Comparison of ENCODE assay signal across 8 cellular contexts in the genomic region with DNA sequence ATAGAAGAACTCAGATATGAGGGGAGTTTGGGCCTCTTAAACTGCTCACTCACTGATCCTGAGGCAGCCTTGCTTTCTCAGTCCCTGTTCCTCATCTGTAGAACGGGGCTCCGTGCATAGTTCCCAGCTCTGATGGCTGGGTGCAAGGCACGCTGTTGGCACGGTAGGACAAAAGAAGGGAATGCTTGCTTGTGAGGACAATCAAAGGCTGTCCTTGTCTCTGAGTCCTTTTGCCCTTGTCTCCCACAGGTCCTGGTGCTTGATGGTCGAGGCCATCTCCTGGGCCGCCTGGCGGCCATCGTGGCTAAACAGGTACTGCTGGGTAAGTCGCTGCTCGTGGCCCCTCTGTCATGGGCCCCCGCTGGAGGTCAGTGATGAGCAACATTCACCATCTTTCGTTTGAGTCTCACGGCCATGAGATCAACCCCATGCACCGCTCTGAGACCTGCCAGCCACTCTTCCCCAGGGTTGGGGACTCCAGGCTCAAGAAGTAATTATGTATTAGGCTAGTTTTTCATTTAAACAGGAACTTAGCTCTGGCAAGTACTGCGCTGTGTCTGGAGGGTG. TPM values are rescaled to one million over a fixed set of nuclear protein-coding genes. Genes with fewer than 3 reads are reported as not detected.
DNase-seq lines count a peak whose midpoint lies in the region; ATAC-seq and TF ChIP-seq lines count a peak whose summit lies in the region.

No MANE protein-coding gene starts in this region.

- DNase-seq in SIG-M5 treated with dmso at 0.1 percent for 504 hours (lab: John Stamatoyannopoulos, UW; ENCODE audit: unreplicated experiment) = peak; percentile 46
- DNase-seq in SIG-M5 (lab: John Stamatoyannopoulos, UW) = no peak
- DNase-seq in T-helper 17 cell = peak in 1 of 3 donors; percentile 21
- DNase-seq in fibroblast of the aortic adventitia (ENCODE audit: low read depth) = no peak
- DNase-seq in stimulated activated CD8-positive, alpha-beta memory T cell treated with anti-CD3 and anti-CD28 coated beads, Interleukin-4, amount 100 ng/mL, for 48 hours = peak; percentile 64
- no peak for DNase-seq in NCI-H345 (lab: John Stamatoyannopoulos, UW)
- DNase-seq in DMS79 treated with DMSO at 0.1 percent for 48 hours (lab: John Stamatoyannopoulos, UW) = no peak

- no peaks in the 10 kb centered on the region for H3K9me3 ChIP-seq in T-helper 17 cell (ENCODE audit: control insufficient read depth, low read length, poor library complexity, severe bottlenecking)

- no peaks in the 10 kb centered on the region for H3K27me3 Mint-ChIP-seq in T-helper 17 cell

- peak overlapping the region; percentile 98 for H3K27ac Mint-ChIP-seq in T-helper 17 cell

- H3K36me3 Mint-ChIP-seq in T-helper 17 cell (ENCODE audit: low read depth) = peaks cover 7% of the 10 kb centered on the region

- no peak for TF ChIP-seq CTCF in fibroblast of the aortic adventitia (IDR thresholded peaks at IDR 0.05; ENCODE audit: insufficient read depth, low read length)

- ATAC-seq in T-helper 17 cell (no peak), GM19467 (IDR thresholded peaks at IDR 0.05; ENCODE audit: unreplicated experiment) (no peak)

- H3K4me3 Mint-ChIP-seq in T-helper 17 cell = peak overlapping the region; percentile 97

- H3K4me3 ChIP-seq in fibroblast of the aortic adventitia (ENCODE audit: low read depth, low read length) = peak overlapping the region; percentile 97

- H3K4me1 Mint-ChIP-seq in T-helper 17 cell = peaks cover 49% of the 10 kb centered on the region

RNA-seq across cellular contexts. Expression of a gene that starts 2.3 kb away (rescaled TPM):
- total RNA-seq in T-helper 17 cell (1,000 to 10,000 TPM; 5,253 to 5,291 TPM), fibroblast of the aortic adventitia (ENCODE audit: low replicate concordance) (2,039 and 2,642 TPM in 2 replicates)

RNA-seq across cellular contexts. Expression of a gene that starts 6.5 kb away (rescaled TPM):
- total RNA-seq in T-helper 17 cell (1,000 to 10,000 TPM; 2,538 to 2,634 TPM), fibroblast of the aortic adventitia (ENCODE audit: low replicate concordance) (2,258 and 4,425 TPM in 2 replicates)

RNA-seq across cellular contexts. Expression of a gene that starts 15.7 kb away (rescaled TPM):
- total RNA-seq in T-helper 17 cell (100 to 1,000 TPM; 349 to 455 TPM), fibroblast of the aortic adventitia (ENCODE audit: low replicate concordance) (3.7 and 5.4 TPM in 2 replicates)

RNA-seq across cellular contexts. Expression of a gene that starts 22.8 kb away (rescaled TPM):
- total RNA-seq in T-helper 17 cell (10 to 100 TPM; 18.7 to 24.6 TPM), fibroblast of the aortic adventitia (ENCODE audit: low replicate concordance) (73.8 and 132 TPM in 2 replicates)

RNA-seq across cellular contexts. Expression of a gene that starts 36.7 kb away (rescaled TPM):
- total RNA-seq in T-helper 17 cell = 10 to 100 TPM; 34.8 to 38.0 TPM
- 25.0 and 29.6 TPM in 2 replicates for total RNA-seq in fibroblast of the aortic adventitia (ENCODE audit: low replicate concordance)

Comparison
In these comparisons a context has a peak if more than half of its experiments do, and no peak if none do; other contexts are left out.
1. DNase-seq: peak in SIG-M5 treated with dmso at 0.1 percent for 504 hours (single experiment) and stimulated activated CD8-positive, alpha-beta memory T cell treated with anti-CD3 and anti-CD28 coated beads, Interleukin-4, amount 100 ng/mL, for 48 hours (single experiment); none in SIG-M5 (single experiment), fibroblast of the aortic adventitia (single experiment), NCI-H345 (single experiment) and DMS79 treated with DMSO at 0.1 percent for 48 hours (single experiment).
2. RNA of a gene that starts 15.7 kb away (total RNA-seq): 349 to 455 TPM in T-helper 17 cell; 3.7 to 5.4 TPM in fibroblast of the aortic adventitia; every median in the first group is over 10 times any median in the second.